Comparison of ENCODE assay signal across 18 cellular contexts in the genomic region with DNA sequence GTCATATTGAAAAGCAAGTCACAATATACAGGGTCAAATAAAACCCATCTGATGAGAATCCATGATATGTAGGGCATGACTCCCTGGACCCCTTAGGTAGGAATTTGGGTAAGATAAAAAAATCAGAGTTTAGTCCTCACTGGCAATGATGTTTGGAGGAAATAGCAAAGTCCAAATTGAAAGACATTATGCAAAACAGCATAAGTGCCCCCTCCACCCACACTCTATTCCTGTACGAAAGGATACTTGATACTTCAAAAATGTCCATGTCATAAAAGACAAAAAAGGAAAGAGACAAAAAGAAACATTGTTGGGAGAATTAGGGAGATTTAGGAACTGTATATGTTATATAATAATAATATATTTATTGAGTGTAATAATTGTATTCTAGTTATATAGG.
DNase-seq lines count a peak whose midpoint lies in the region; ATAC-seq and TF ChIP-seq lines count a peak whose summit lies in the region.
"Had no signal": no experiment of that assay in that cellular context is flagged by ENCODE, and none has a peak within 500 bp of the region (broad histone marks: within the 10 kb centered on the region; RNA-seq: fewer than 3 reads in every experiment).

No MANE protein-coding gene starts in this region.

- intact Hi-C loops in activated CD4-positive, alpha-beta T cell treated with anti-CD3 and anti-CD28 coated beads for 36 hours (cut with DNase I, micrococcal nuclease) = loop anchor here (2.0 to 10.0 kb wide), 3 partner anchors 75 to 421 kb away; no protein-coding TSS in a partner anchor
- intact Hi-C loops in Calu3 (cut with micrococcal nuclease; ENCODE audit: unreplicated experiment) = no loop called here
- intact Hi-C loops in activated T-helper 2 cell treated with anti-CD3 and anti-CD28 coated beads, Interferon-gamma antibody, Interleukin-2, Interleukin-4, amounts not matched to agents 10 μg/mL and 5 μg/mL and 100 μg/mL, durations not matched to agents 14 hours and 24 hours and 36 hours (cut with micrococcal nuclease) = loop anchor here (2.0 to 10.0 kb wide), 3 partner anchors 21 to 459 kb away; a partner anchor contains a TSS
- intact Hi-C loops in mucosa of descending colon (cut with DNase I, micrococcal nuclease) = no loop called here

- no peaks in the 10 kb centered on the region for H3K9me3 Mint-ChIP-seq in activated CD4-positive, alpha-beta T cell treated with anti-CD3 and anti-CD28 coated beads for 36 hours (ENCODE audit: low read depth)
- H3K9me3 Mint-ChIP-seq in Calu3 (ENCODE audit: low read depth, unreplicated experiment) (no peaks in the 10 kb centered on the region), WTC11 (no peaks in the 10 kb centered on the region)
- H3K9me3 Mint-ChIP-seq in activated T-helper 2 cell treated with anti-CD3 and anti-CD28 coated beads, Interferon-gamma antibody, Interleukin-2, Interleukin-4, amounts not matched to agents 10 μg/mL and 5 μg/mL and 100 μg/mL, durations not matched to agents 14 hours and 24 hours and 36 hours = peaks cover 9% of the 10 kb centered on the region

- no peaks in the 10 kb centered on the region for H3K4me1 ChIP-seq in mucosa of descending colon (ENCODE audit: low read depth)
- H3K4me1 ChIP-seq: SJSA1 had no signal

- H3K36me3 Mint-ChIP-seq in activated CD4-positive, alpha-beta T cell treated with anti-CD3 and anti-CD28 coated beads for 36 hours (ENCODE audit: low read depth) = peaks cover 42% of the 10 kb centered on the region
- no peaks in the 10 kb centered on the region for H3K36me3 Mint-ChIP-seq in Calu3 (ENCODE audit: insufficient read depth, unreplicated experiment)
- peaks cover 58% of the 10 kb centered on the region for H3K36me3 Mint-ChIP-seq in activated T-helper 2 cell treated with anti-CD3 and anti-CD28 coated beads, Interferon-gamma antibody, Interleukin-2, Interleukin-4, amounts not matched to agents 10 μg/mL and 5 μg/mL and 100 μg/mL, durations not matched to agents 14 hours and 24 hours and 36 hours (ENCODE audit: low read depth)
- no peaks in the 10 kb centered on the region for H3K36me3 Mint-ChIP-seq in WTC11

- no peak overlapping the region for H3K4me3 Mint-ChIP-seq in activated CD4-positive, alpha-beta T cell treated with anti-CD3 and anti-CD28 coated beads for 36 hours
- H3K4me3 Mint-ChIP-seq in Calu3 (ENCODE audit: low read depth, unreplicated experiment) (peak overlapping the region; percentile 5), WTC11 (no peak overlapping the region)
- no peak overlapping the region for H3K4me3 Mint-ChIP-seq in activated T-helper 2 cell treated with anti-CD3 and anti-CD28 coated beads, Interferon-gamma antibody, Interleukin-2, Interleukin-4, amounts not matched to agents 10 μg/mL and 5 μg/mL and 100 μg/mL, durations not matched to agents 14 hours and 24 hours and 36 hours (ENCODE audit: low read depth)
- H3K4me3 Mint-ChIP-seq: CD8-positive, alpha-beta memory T cell had no signal

- CTCF ChIA-PET in activated CD4-positive, alpha-beta T cell treated with anti-CD3 and anti-CD28 coated beads for 36 hours (lab: Charles Lee) = no interaction called here
- CTCF ChIA-PET in Calu3 (lab: Charles Lee) (interaction anchor here (0.6 to 1.1 kb wide), 2 partner anchors 43 to 44 kb away, joined by 3 to 4 read pairs; no protein-coding TSS in a partner anchor), WTC11 (lab: Charles Lee) (no interaction called here)

- H3K4me1 Mint-ChIP-seq in activated CD4-positive, alpha-beta T cell treated with anti-CD3 and anti-CD28 coated beads for 36 hours = peaks cover 53% of the 10 kb centered on the region
- H3K4me1 Mint-ChIP-seq in Calu3 (ENCODE audit: low read depth, unreplicated experiment) (peaks cover 34% of the 10 kb centered on the region), WTC11 (peaks cover 20% of the 10 kb centered on the region)
- peaks cover 57% of the 10 kb centered on the region for H3K4me1 Mint-ChIP-seq in activated T-helper 2 cell treated with anti-CD3 and anti-CD28 coated beads, Interferon-gamma antibody, Interleukin-2, Interleukin-4, amounts not matched to agents 10 μg/mL and 5 μg/mL and 100 μg/mL, durations not matched to agents 14 hours and 24 hours and 36 hours (ENCODE audit: low read depth)

- H3K36me3 ChIP-seq in mucosa of descending colon (ENCODE audit: low read depth) = no peaks in the 10 kb centered on the region

- H3K27ac Mint-ChIP-seq in activated CD4-positive, alpha-beta T cell treated with anti-CD3 and anti-CD28 coated beads for 36 hours = peak overlapping the region; percentile 38
- peak overlapping the region; percentile 0 for H3K27ac Mint-ChIP-seq in Calu3 (ENCODE audit: unreplicated experiment)
- peak overlapping the region; percentile 26 for H3K27ac Mint-ChIP-seq in activated T-helper 2 cell treated with anti-CD3 and anti-CD28 coated beads, Interferon-gamma antibody, Interleukin-2, Interleukin-4, amounts not matched to agents 10 μg/mL and 5 μg/mL and 100 μg/mL, durations not matched to agents 14 hours and 24 hours and 36 hours
- no peak overlapping the region for H3K27ac Mint-ChIP-seq in WTC11

- DNase-seq in activated CD4-positive, alpha-beta T cell treated with anti-CD3 and anti-CD28 coated beads for 36 hours = no peak
- DNase-seq in activated CD4-positive, alpha-beta T cell treated with anti-CD3 and anti-CD28 coated beads, Interleukin-2, amount 50 U/mL, for 48 hours = no peak
- no peak for DNase-seq in Calu3
- DNase-seq in activated T-helper 2 cell treated with anti-CD3 and anti-CD28 coated beads, Interferon-gamma antibody, Interleukin-2, Interleukin-4, amounts not matched to agents 10 μg/mL and 5 μg/mL and 100 μg/mL, durations not matched to agents 14 hours and 24 hours and 36 hours (ENCODE audit: low spot score) = no peak
- no peak for DNase-seq in mucosa of descending colon
- no peak for DNase-seq in NCI-H1930 (lab: John Stamatoyannopoulos, UW)
- DNase-seq in WTC11 (ENCODE audit: low spot score) = no peak
- DNase-seq: 8988T; CD8-positive, alpha-beta memory T cell; DND-41; GOT3; NCI-H1436 treated with DMSO at 0.1 percent for 48 hours; NCI-H2081 treated with DMSO at 0.1 percent for 48 hours; NCI-H226; NCI-H524 treated with DMSO at 0.1 percent for 48 hours had no signal

- BruUV-seq in Calu3 (replicated peaks; lab: Mats Ljungman, UMichigan) = no TSS peak

- H3K27me3 Mint-ChIP-seq in activated CD4-positive, alpha-beta T cell treated with anti-CD3 and anti-CD28 coated beads for 36 hours = no peaks in the 10 kb centered on the region
- H3K27me3 Mint-ChIP-seq in Calu3 (ENCODE audit: unreplicated experiment) (no peaks in the 10 kb centered on the region), WTC11 (ENCODE audit: low read depth) (no peaks in the 10 kb centered on the region)
- H3K27me3 Mint-ChIP-seq in activated T-helper 2 cell treated with anti-CD3 and anti-CD28 coated beads, Interferon-gamma antibody, Interleukin-2, Interleukin-4, amounts not matched to agents 10 μg/mL and 5 μg/mL and 100 μg/mL, durations not matched to agents 14 hours and 24 hours and 36 hours (ENCODE audit: low read depth) = no peaks in the 10 kb centered on the region
- H3K27me3 Mint-ChIP-seq: CD8-positive, alpha-beta memory T cell had no signal

- no peak overlapping the region for H3K4me3 ChIP-seq in mucosa of descending colon
- H3K4me3 ChIP-seq: BLaER1 treated with 17β-estradiol and CSF1 and Interleukin-3, amounts not matched to agents 10 nM and 100 nM; SJSA1 had no signal

- no peak for TF ChIP-seq CTCF in Calu3 (IDR thresholded peaks at IDR 0.05; ENCODE audit: unreplicated experiment)
- no peak for TF ChIP-seq CTCF in mucosa of descending colon (IDR thresholded peaks at IDR 0.05)
- TF ChIP-seq CTCF in WTC11 (IDR thresholded peaks at IDR 0.05) = no peak

- POLR2A ChIA-PET in activated CD4-positive, alpha-beta T cell treated with anti-CD3 and anti-CD28 coated beads for 36 hours (lab: Charles Lee) = no interaction called here
- POLR2A ChIA-PET in WTC11 (lab: Charles Lee) = no interaction called here

- H3K9me3 ChIP-seq in mucosa of descending colon = no peaks in the 10 kb centered on the region
- H3K9me3 ChIP-seq: SJSA1 had no signal

- ATAC-seq in activated CD4-positive, alpha-beta T cell treated with anti-CD3 and anti-CD28 coated beads for 36 hours = no peak
- peak; percentile 51 for ATAC-seq in mucosa of descending colon
- ATAC-seq in HG02884 (IDR thresholded peaks at IDR 0.05; ENCODE audit: unreplicated experiment) = no peak
- ATAC-seq in WTC11 = no peak

TF ChIP-seq in WTC11, 78 proteins besides CTCF, POLR2A, EP300 and RAD21:
- TF ChIP-seq ZNF263 (CRISPR knock-in tag; IDR thresholded peaks at IDR 0.05; ENCODE audit: low read depth) (no peak), SMAD3 (CRISPR knock-in tag; IDR thresholded peaks at IDR 0.05; ENCODE audit: borderline replicate concordance) (no peak), ESRRA (CRISPR knock-in tag; IDR thresholded peaks at IDR 0.05; ENCODE audit: borderline replicate concordance) (no peak)
- TF ChIP-seq, protein P1, sequence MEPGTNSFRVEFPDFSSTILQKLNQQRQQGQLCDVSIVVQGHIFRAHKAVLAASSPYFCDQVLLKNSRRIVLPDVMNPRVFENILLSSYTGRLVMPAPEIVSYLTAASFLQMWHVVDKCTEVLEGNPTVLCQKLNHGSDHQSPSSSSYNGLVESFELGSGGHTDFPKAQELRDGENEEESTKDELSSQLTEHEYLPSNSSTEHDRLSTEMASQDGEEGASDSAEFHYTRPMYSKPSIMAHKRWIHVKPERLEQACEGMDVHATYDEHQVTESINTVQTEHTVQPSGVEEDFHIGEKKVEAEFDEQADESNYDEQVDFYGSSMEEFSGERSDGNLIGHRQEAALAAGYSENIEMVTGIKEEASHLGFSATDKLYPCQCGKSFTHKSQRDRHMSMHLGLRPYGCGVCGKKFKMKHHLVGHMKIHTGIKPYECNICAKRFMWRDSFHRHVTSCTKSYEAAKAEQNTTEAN (CRISPR knock-in tag; IDR thresholded peaks at IDR 0.05) = no peak
TF ChIP-seq in WTC11: peak in this region for 0.

Comparison
In these comparisons a context has a peak if more than half of its experiments do, and no peak if none do; other contexts are left out.
1. intact Hi-C loops: an anchor here in activated CD4-positive, alpha-beta T cell treated with anti-CD3 and anti-CD28 coated beads for 36 hours (2.0 to 10.0 kb wide) and activated T-helper 2 cell treated with anti-CD3 and anti-CD28 coated beads, Interferon-gamma antibody, Interleukin-2, Interleukin-4, amounts not matched to agents 10 μg/mL and 5 μg/mL and 100 μg/mL, durations not matched to agents 14 hours and 24 hours and 36 hours (2.0 to 10.0 kb wide); none called in Calu3 and mucosa of descending colon.